In genomic region chr2:55049794-55050132, GRCh38 we compare ENCODE assay signal across 8 cellular contexts. TPM values are rescaled to one million over a fixed set of nuclear protein-coding genes. Genes with fewer than 3 reads are reported as not detected.
DNase-seq lines count a peak whose midpoint lies in the region; ATAC-seq and TF ChIP-seq lines count a peak whose summit lies in the region.

No MANE protein-coding gene starts in this region.

- H3K9me3 ChIP-seq in HEK293 (ENCODE audit: control insufficient read depth, insufficient read depth, low read depth, low read length) (no peaks in the 10 kb centered on the region), suprapubic skin (no peaks in the 10 kb centered on the region)

- DNase-seq in BJ (ENCODE audit: low read depth): no peak
- DNase-seq in activated naive CD4-positive, alpha-beta T cell treated with anti-CD3 and anti-CD28 coated beads, Interleukin-2, amount 50 U/mL, for 72 hours (ENCODE audit: low spot score in 2 of 2): no peak
- peak; percentile 72 for DNase-seq in islet precursor cell
- peak in 1 of 2 donors; percentile 74 for DNase-seq in suprapubic skin (ENCODE audit: low spot score in 2 of 2)
- DNase-seq in NOMO-1 (lab: John Stamatoyannopoulos, UW; ENCODE audit: unreplicated experiment in 2 of 2): no peak
- DNase-seq in SKM-1 (lab: John Stamatoyannopoulos, UW; ENCODE audit: unreplicated experiment): no peak

- peak overlapping the region; percentile 94 for H3K27ac ChIP-seq in HEK293 (ENCODE audit: extremely low read depth, low read depth, low read length)
- peak overlapping the region; percentile 99 for H3K27ac ChIP-seq in suprapubic skin

- WGBS in suprapubic skin: 4% methylated on average over 14 of the region's 45 CpGs

- peaks cover 18 to 29% of the 10 kb centered on the region in 2 donors for H3K36me3 Mint-ChIP-seq in activated naive CD4-positive, alpha-beta T cell treated with anti-CD3 and anti-CD28 coated beads, Interleukin-2, amount 50 U/mL, for 72 hours

- no peaks in the 10 kb centered on the region for H3K27me3 ChIP-seq in BJ (ENCODE audit: control insufficient read depth, insufficient read depth, low read length)
- H3K27me3 ChIP-seq in suprapubic skin: no peaks in the 10 kb centered on the region

- peak overlapping the region; percentile 98 to 100 for H3K27ac Mint-ChIP-seq in activated naive CD4-positive, alpha-beta T cell treated with anti-CD3 and anti-CD28 coated beads, Interleukin-2, amount 50 U/mL, for 72 hours

- H3K4me3 ChIP-seq in BJ (ENCODE audit: low read depth, low read length) (peak overlapping the region; percentile 78), HEK293 (ENCODE audit: low read depth, low read length) (peak overlapping the region; percentile 99), suprapubic skin (peak overlapping the region; percentile 98)

- H3K4me1 ChIP-seq in HEK293 (ENCODE audit: control insufficient read depth, insufficient read depth, low read length) (peaks cover 13% of the 10 kb centered on the region), suprapubic skin (peaks cover 47% of the 10 kb centered on the region)

- no peaks in the 10 kb centered on the region for H3K36me3 ChIP-seq in BJ (ENCODE audit: control insufficient read depth, insufficient read depth, low read length)
- H3K36me3 ChIP-seq in HEK293 (ENCODE audit: control insufficient read depth in 2 of 2, insufficient read depth in 1 of 2, low read length in 2 of 2): peaks cover 0 to 5% of the 10 kb centered on the region in 2 experiments; a peak in 1 of 3 replicates
- no peaks in the 10 kb centered on the region for H3K36me3 ChIP-seq in suprapubic skin

- ATAC-seq in activated naive CD4-positive, alpha-beta T cell treated with anti-CD3 and anti-CD28 coated beads, Interleukin-2, amount 50 U/mL, for 72 hours: peak in 1 of 2 donors; percentile 0
- ATAC-seq in GM21529 (IDR thresholded peaks at IDR 0.05; ENCODE audit: unreplicated experiment): no peak

- no peak for TF ChIP-seq CTCF in BJ (IDR thresholded peaks at IDR 0.05; ENCODE audit: insufficient read depth, low read depth, low read length)
- no peak for TF ChIP-seq CTCF in HEK293 (tag by site-specific recombination; IDR thresholded peaks at IDR 0.05)
- no peak for TF ChIP-seq CTCF in suprapubic skin (IDR thresholded peaks at IDR 0.05)

- CTCF ChIA-PET in BJ (lab: Yijun Ruan, JAX): interaction anchor here (0.6 to 4.6 kb wide), 16 partner anchors 10 to 334 kb away, joined by 3 to 153 read pairs (median 6); no protein-coding TSS in a partner anchor
- CTCF ChIA-PET in HEK293 (lab: Yijun Ruan, JAX): interaction anchor here (1.2 to 6.1 kb wide), 5 partner anchors 9 to 119 kb away, joined by 3 to 69 read pairs (median 3); no protein-coding TSS in a partner anchor

- no peak for TF ChIP-seq POLR2A in suprapubic skin (IDR thresholded peaks at IDR 0.05)

- TF ChIP-seq EP300 in suprapubic skin (IDR thresholded peaks at IDR 0.05): no peak

- H3K9me3 Mint-ChIP-seq in activated naive CD4-positive, alpha-beta T cell treated with anti-CD3 and anti-CD28 coated beads, Interleukin-2, amount 50 U/mL, for 72 hours: no peaks in the 10 kb centered on the region

- POLR2A ChIA-PET in BJ (lab: Charles Lee) (interaction anchor here (0.7 to 2.1 kb wide), 3 partner anchors 9 to 106 kb away, joined by 3 to 11 read pairs (median 4); no protein-coding TSS in a partner anchor), HEK293 (lab: Yijun Ruan, JAX) (interaction anchor here (0.6 to 2.4 kb wide), 21 partner anchors 9 to 569 kb away, joined by 3 to 19 read pairs (median 6); partner anchors contain the start of genes CFAP36, CLHC1 and RPS27A)

TF ChIP-seq in HEK293, 187 proteins besides CTCF, POLR2A, EP300 and RAD21:
- TF ChIP-seq ZNF664 (tag by site-specific recombination; IDR thresholded peaks at IDR 0.05): no peak
- no peak for TF ChIP-seq ZNF837 (tag by site-specific recombination; IDR thresholded peaks at IDR 0.05)
- no peak for TF ChIP-seq ZBTB49 (tag by site-specific recombination; IDR thresholded peaks at IDR 0.05; ENCODE audit: low read depth)

RNA-seq across cellular contexts. Expression of gene RTN4, which starts 0.5 kb away (rescaled TPM):
- 219 and 400 TPM in 2 replicates for polyA plus RNA-seq in BJ (2011; rRNA removed)
- polyA minus RNA-seq in BJ (2011; rRNA and poly(A)+ RNA removed): 204 and 376 TPM in 2 replicates
- total RNA-seq in activated naive CD4-positive, alpha-beta T cell treated with anti-CD3 and anti-CD28 coated beads, Interleukin-2, amount 50 U/mL, for 72 hours: 10 to 100 TPM; 86.5 to 88.5 TPM
- 100 to 1,000 TPM; 234 to 395 (median 319) TPM for total RNA-seq in suprapubic skin
